Comparison of ENCODE assay signal across 8 cellular contexts in the genomic region with DNA sequence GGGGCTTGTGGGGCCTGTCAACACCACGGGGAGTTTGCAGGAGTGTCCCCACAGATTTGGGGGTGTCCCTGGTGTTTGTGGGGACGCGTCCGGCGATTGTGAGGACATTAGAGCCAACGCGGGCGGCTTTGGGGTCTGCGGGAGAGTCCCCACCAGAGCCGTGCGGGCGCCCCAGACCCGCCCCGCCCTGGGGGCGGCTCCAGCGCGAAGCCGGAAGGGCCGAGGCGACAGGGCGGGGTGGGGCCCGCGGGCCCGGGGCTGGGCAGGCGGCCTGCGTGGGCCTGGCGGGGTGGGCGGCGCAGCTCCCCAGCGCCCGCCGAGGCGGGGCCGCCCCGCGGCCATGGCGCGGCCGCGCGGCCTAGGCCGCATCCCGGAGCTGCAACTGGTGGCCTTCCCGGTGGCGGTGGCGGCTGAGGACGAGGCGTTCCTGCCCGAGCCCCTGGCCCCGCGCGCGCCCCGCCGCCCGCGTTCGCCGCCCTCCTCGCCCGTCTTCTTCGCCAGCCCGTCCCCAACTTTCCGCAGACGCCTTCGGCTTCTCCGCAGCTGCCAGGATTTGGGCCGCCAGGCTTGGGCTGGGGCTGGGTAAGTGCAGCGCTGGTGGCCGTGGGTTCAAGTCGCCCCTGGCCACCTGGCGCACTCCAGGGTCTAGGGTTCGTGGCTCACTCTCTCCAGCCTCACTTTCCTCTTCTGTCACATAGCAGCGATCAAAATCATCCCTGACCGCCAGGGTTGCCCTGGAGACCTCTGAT. TPM values are rescaled to one million over a fixed set of nuclear protein-coding genes. Genes with fewer than 3 reads are reported as not detected.
A peak's percentile ranks its signal among the peaks of the same experiment; 100 is the strongest.
DNase-seq lines count a peak whose midpoint lies in the region; ATAC-seq, FAIRE-seq and TF ChIP-seq lines count a peak whose summit lies in the region.

No MANE protein-coding gene starts in this region.

- peaks cover 5% of the 10 kb centered on the region; the same call in 1 of the 2 replicates for H3K23me2 ChIP-seq in H1 (ENCODE audit: low read depth, low read length)

- TF ChIP-seq RAD21 in H1 (IDR thresholded peaks at IDR 0.05 in 1 of 2, conservative IDR thresholded peaks at IDR 0.05 in 1 of 2; ENCODE audit: low read depth in 2 of 2, low read length in 2 of 2) = no peak

- H3K4me2 ChIP-seq in H1 (ENCODE audit: insufficient read depth in 1 of 2, low read depth in 2 of 2, low read length in 2 of 2) = peak overlapping the region; percentile 54 to 61

- TF ChIP-seq EP300 in H1 (IDR thresholded peaks at IDR 0.05; ENCODE audit: borderline replicate concordance in 1 of 2, low read depth in 2 of 2, low read length in 2 of 2) = no peak

- H3K27ac Mint-ChIP-seq in naive thymus-derived CD4-positive, alpha-beta T cell = peak overlapping the region; percentile 26 to 94 (median 56)

- no peak for FAIRE-seq in H1 (lab: Jason Lieb, UNC)

- CTCF ChIA-PET in H1 (lab: Charles Lee; ENCODE audit: partially characterized antibody) = interaction anchor here (0.6 to 8.2 kb wide), 4 partner anchors 12 to 269 kb away, joined by 3 to 67 read pairs (median 14); a partner anchor contains a TSS
- CTCF ChIA-PET in naive thymus-derived CD4-positive, alpha-beta T cell (lab: Charles Lee) = no interaction called here

- H2BK15ac ChIP-seq in H1 (ENCODE audit: low read length) = no peak overlapping the region

- peaks cover 0 to 20% (median 0%) of the 10 kb centered on the region in 5 donors for H3K36me3 Mint-ChIP-seq in naive thymus-derived CD4-positive, alpha-beta T cell

- no peak overlapping the region for H2BK120ac ChIP-seq in H1 (replicated peaks; ENCODE audit: low read depth, low read length)

- H2AK5ac ChIP-seq in H1 (ENCODE audit: low read depth, low read length) = no peak overlapping the region

- intact Hi-C loops in naive thymus-derived CD4-positive, alpha-beta T cell (cut with micrococcal nuclease) = loop anchor here (1.0 to 5.0 kb wide), 2 partner anchors 9 to 47 kb away; no protein-coding TSS in a partner anchor

- H4K8ac ChIP-seq in H1 (ENCODE audit: extremely low read depth, insufficient read depth, low read length) = peak overlapping the region; percentile 89; the same call in 1 of the 2 replicates

- H3K27ac ChIP-seq in H1 (ENCODE audit: low read depth, low read length) = no peak overlapping the region
- H3K27ac ChIP-seq in naive thymus-derived CD4-positive, alpha-beta T cell (ENCODE audit: low read depth, low read length) = no peak overlapping the region

- no peak overlapping the region for H4K5ac ChIP-seq in H1 (ENCODE audit: insufficient read length, low read depth, low read length)

- H3K4me1 ChIP-seq in H1 (replicated peaks in 1 of 4; ENCODE audit: control insufficient read depth in 3 of 4, insufficient read depth in 4 of 4, low read length in 3 of 4) = peaks cover 0 to 9% (median 6%) of the 10 kb centered on the region in 4 experiments; a peak in 6 of 7 replicates
- H3K4me1 ChIP-seq in naive thymus-derived CD4-positive, alpha-beta T cell (ENCODE audit: control insufficient read depth in 2 of 2, insufficient read depth in 2 of 2, low read length in 2 of 2) = peaks cover 19 to 37% of the 10 kb centered on the region in 2 donors

- no peak overlapping the region for H4K91ac ChIP-seq in H1 (replicated peaks; ENCODE audit: insufficient read length, low read length)

- peaks cover 0 to 4% of the 10 kb centered on the region in 2 experiments for H4K20me1 ChIP-seq in H1 (replicated peaks in 1 of 2; ENCODE audit: control insufficient read depth in 1 of 2, insufficient read depth in 2 of 2, low read length in 2 of 2)

- H3K14ac ChIP-seq in H1 (ENCODE audit: insufficient read length) = no peak overlapping the region

- H2AFZ ChIP-seq in H1 (ENCODE audit: low read length) = no peak overlapping the region

- no peak overlapping the region for H3K9ac ChIP-seq in H1 (replicated peaks in 1 of 4; ENCODE audit: extremely low read depth in 1 of 4, low read depth in 3 of 4, low read length in 3 of 4)

- no peaks in the 10 kb centered on the region for H3K36me3 ChIP-seq in H1 (ENCODE audit: control insufficient read depth in 2 of 4, insufficient read depth in 4 of 4, low read length in 3 of 4)
- no peaks in the 10 kb centered on the region for H3K36me3 ChIP-seq in naive thymus-derived CD4-positive, alpha-beta T cell (ENCODE audit: control insufficient read depth in 2 of 3, insufficient read depth in 3 of 3, low read length in 3 of 3)

- no peak overlapping the region for H2BK5ac ChIP-seq in H1 (ENCODE audit: low read depth, low read length)

- no peak overlapping the region for H3K23ac ChIP-seq in H1 (ENCODE audit: insufficient read length)

- 0 out of 2 replicates have a peak overlapping the region, but pooled peaks have one; percentile 27 for H2BK12ac ChIP-seq in H1 (ENCODE audit: low read depth, low read length)

- no peaks in the 10 kb centered on the region; a peak in 1 of 4 replicates for H3K9me3 ChIP-seq in H1 (ENCODE audit: insufficient read depth in 2 of 2, low read depth in 1 of 2, low read length in 1 of 2)
- H3K9me3 ChIP-seq in naive thymus-derived CD4-positive, alpha-beta T cell (ENCODE audit: control insufficient read depth in 2 of 3, low read length in 3 of 3) = no peaks in the 10 kb centered on the region

- H3K4me1 Mint-ChIP-seq in naive thymus-derived CD4-positive, alpha-beta T cell = peaks cover 23 to 72% (median 36%) of the 10 kb centered on the region in 7 donors

- POLR2A ChIA-PET in H1 (lab: Charles Lee; ENCODE audit: partially characterized antibody) = interaction anchor here (0.6 kb wide), 1 partner anchor 479 kb away, joined by 3 read pairs; no protein-coding TSS in a partner anchor
- POLR2A ChIA-PET in naive thymus-derived CD4-positive, alpha-beta T cell (lab: Charles Lee) = no interaction called here

- peaks cover 0 to 2% (median 0%) of the 10 kb centered on the region in 11 donors for H3K9me3 Mint-ChIP-seq in naive thymus-derived CD4-positive, alpha-beta T cell

- H3K27me3 Mint-ChIP-seq in naive thymus-derived CD4-positive, alpha-beta T cell = peaks cover 22 to 38% (median 31%) of the 10 kb centered on the region in 5 donors

- H3K27me3 ChIP-seq in H1 (replicated peaks in 1 of 4; ENCODE audit: control insufficient read depth in 3 of 4, extremely low read depth in 1 of 4, insufficient read depth in 3 of 4, low read length in 3 of 4) = peaks cover 33 to 75% (median 57%) of the 10 kb centered on the region in 4 experiments
- H3K27me3 ChIP-seq in naive thymus-derived CD4-positive, alpha-beta T cell (ENCODE audit: control insufficient read depth in 2 of 2, insufficient read depth in 2 of 2, low read length in 2 of 2) = peaks cover 0 to 9% of the 10 kb centered on the region in 2 donors

- DNase-seq in GM10266 (ENCODE audit: extremely low spot score) = peak; percentile 88
- peak; percentile 57 for DNase-seq in NB4 (ENCODE audit: low read depth)
- peak in 1 of 2 experiments; percentile 61 for DNase-seq in H1 (ENCODE audit: low read depth in 1 of 2, low spot score in 2 of 2)
- no peak for DNase-seq in naive thymus-derived CD4-positive, alpha-beta T cell
- no peak for DNase-seq in inferior parietal cortex (ENCODE audit: extremely low spot score)
- no peak for DNase-seq in GM19240 (ENCODE audit: insufficient read length, low spot score)

- H3K4me3 ChIP-seq in NB4 (ENCODE audit: low read depth, low read length) (peak overlapping the region; percentile 27), H1 (ENCODE audit: extremely low read depth in 1 of 4, insufficient read depth in 2 of 4, low read depth in 3 of 4, low read length in 4 of 4) (peak overlapping the region in 2 of 4 experiments; percentile 14 to 54; a peak in 5 of 8 replicates)
- peak overlapping the region; percentile 50 for H3K4me3 ChIP-seq in naive thymus-derived CD4-positive, alpha-beta T cell (ENCODE audit: low read length)

- H3K18ac ChIP-seq in H1 (ENCODE audit: extremely low read depth, low read length) = no peak overlapping the region

- H3K79me2 ChIP-seq in H1 (ENCODE audit: control insufficient read depth in 1 of 2, insufficient read depth in 2 of 2, low read length in 2 of 2) = no peaks in the 10 kb centered on the region

- H3K4ac ChIP-seq in H1 (replicated peaks; ENCODE audit: insufficient read length, low read depth, low read length) = no peak overlapping the region

- WGBS in H1 (ENCODE audit: extremely low coverage in 1 of 2, insufficient coverage in 1 of 2, insufficient read length in 1 of 2, insufficient replicate concordance in 2 of 2, low coverage in 1 of 2, low lambda C conversion rate in 2 of 2, missing lambda C conversion rate in 1 of 2), 2 experiments = 20% methylated on average over 21 of the region's 75 CpGs; no CpG with 5 or more reads in 1 of the 2 experiments

- no peak overlapping the region for H2BK20ac ChIP-seq in H1 (ENCODE audit: low read length)

- no peak for TF ChIP-seq POLR2A in NB4 (IDR thresholded peaks at IDR 0.05; ENCODE audit: extremely low read depth, insufficient read length)
- TF ChIP-seq POLR2A in H1 (IDR thresholded peaks at IDR 0.05; ENCODE audit: control extremely low read depth in 1 of 2, low read depth in 2 of 2, low read length in 2 of 2) = no peak

- peak; percentile 20 for ATAC-seq in naive thymus-derived CD4-positive, alpha-beta T cell
- no peak for ATAC-seq in HG03432 (IDR thresholded peaks at IDR 0.05; ENCODE audit: unreplicated experiment)
- no peak for ATAC-seq in GM19452 (IDR thresholded peaks at IDR 0.05; ENCODE audit: unreplicated experiment)

- H3K79me1 ChIP-seq in H1 (ENCODE audit: low read depth, low read length) = no peaks in the 10 kb centered on the region

- no peak for TF ChIP-seq CTCF in GM10266 (IDR thresholded peaks at IDR 0.05; ENCODE audit: control insufficient read depth, insufficient read depth, low read depth, missing control alignments)
- no peak for TF ChIP-seq CTCF in NB4 (IDR thresholded peaks at IDR 0.05; ENCODE audit: low read depth, low read length)
- TF ChIP-seq CTCF in H1 (IDR thresholded peaks at IDR 0.05; ENCODE audit: control extremely low read depth in 1 of 3, insufficient read depth in 1 of 3, low read depth in 1 of 3, low read length in 3 of 3) = no peak

- peak overlapping the region; percentile 39 for H3K56ac ChIP-seq in H1 (replicated peaks; ENCODE audit: insufficient read length, low read depth, low read length)

- H3K4me3 Mint-ChIP-seq in naive thymus-derived CD4-positive, alpha-beta T cell = peak overlapping the region; percentile 79 to 94 (median 87)

RNA-seq across cellular contexts. Expression of a gene that starts 10.3 kb away (rescaled TPM):
- 4.4 and 5.0 TPM in 2 replicates for total RNA-seq in H1 (2021; fragmentation: NEBNext Ultra II Directional; extraction: Animal tissue kit (Norgen Biotek cat#: 25700))
- 2.0 and 3.4 TPM in 2 replicates for polyA plus RNA-seq in H1 (2011; rRNA removed)
- polyA plus RNA-seq in H1 (2011; cell fraction: cytosol; rRNA removed) = 1.8 TPM
- polyA plus RNA-seq in H1 (2011; cell fraction: nucleus; rRNA removed) = 2.5 TPM
- 2.6 to 4.2 TPM (median 3.9 TPM) in 4 replicates for polyA plus RNA-seq in H1 (2012, experiment 1 of 2)
- polyA plus RNA-seq in H1 (2012, experiment 2 of 2) = 3.2 TPM
- polyA plus RNA-seq in H1 (2013, experiment 1 of 2) = 3.3 TPM
- 3.4 TPM for polyA plus RNA-seq in H1 (2013, experiment 2 of 2)
- polyA minus RNA-seq in H1 (2011; rRNA and poly(A)+ RNA removed) = 2.8 and 3.4 TPM in 2 replicates
- polyA minus RNA-seq in H1 (2011; cell fraction: cytosol; rRNA and poly(A)+ RNA removed) = 4.5 TPM
- 2.3 TPM for polyA minus RNA-seq in H1 (2011; cell fraction: nucleus; rRNA and poly(A)+ RNA removed)
- total RNA-seq in naive thymus-derived CD4-positive, alpha-beta T cell = 10 to 100 TPM in 2 of 5 experiments, 1 to 10 TPM in 2, under 1 TPM in 1; 0.59 to 51.8 (median 5.0) TPM
- polyA plus RNA-seq in naive thymus-derived CD4-positive, alpha-beta T cell = 1 to 10 TPM in 1 of 2 donors, under 1 TPM in 1; 0.47 to 2.0 TPM

RNA-seq across cellular contexts. Expression of a gene that starts 27.3 kb away (rescaled TPM):
- total RNA-seq in H1 (2021; fragmentation: NEBNext Ultra II Directional; extraction: Animal tissue kit (Norgen Biotek cat#: 25700)) = 162 and 164 TPM in 2 replicates
- polyA plus RNA-seq in H1 (2011; rRNA removed) = 181 and 285 TPM in 2 replicates
- 404 TPM for polyA plus RNA-seq in H1 (2011; cell fraction: cytosol; rRNA removed)
- polyA plus RNA-seq in H1 (2011; cell fraction: nucleus; rRNA removed) = 587 TPM
- polyA plus RNA-seq in H1 (2012, experiment 1 of 2) = 155 to 277 TPM (median 276 TPM) in 4 replicates
- polyA plus RNA-seq in H1 (2012, experiment 2 of 2) = 150 TPM
- 155 TPM for polyA plus RNA-seq in H1 (2013, experiment 1 of 2)
- polyA plus RNA-seq in H1 (2013, experiment 2 of 2) = 145 TPM
- 66.0 and 91.9 TPM in 2 replicates for polyA minus RNA-seq in H1 (2011; rRNA and poly(A)+ RNA removed)
- 104 TPM for polyA minus RNA-seq in H1 (2011; cell fraction: cytosol; rRNA and poly(A)+ RNA removed)
- 73.2 TPM for polyA minus RNA-seq in H1 (2011; cell fraction: nucleus; rRNA and poly(A)+ RNA removed)
- 100 to 1,000 TPM; 169 to 229 (median 180) TPM for total RNA-seq in naive thymus-derived CD4-positive, alpha-beta T cell
- polyA plus RNA-seq in naive thymus-derived CD4-positive, alpha-beta T cell = 10 to 100 TPM; 62.8 to 99.2 TPM

RNA-seq across cellular contexts. Expression of a gene that starts 50.3 kb away (rescaled TPM):
- 40.8 and 42.7 TPM in 2 replicates for total RNA-seq in H1 (2021; fragmentation: NEBNext Ultra II Directional; extraction: Animal tissue kit (Norgen Biotek cat#: 25700))
- 32.1 and 47.6 TPM in 2 replicates for polyA plus RNA-seq in H1 (2011; rRNA removed)
- 37.8 TPM for polyA plus RNA-seq in H1 (2011; cell fraction: cytosol; rRNA removed)
- 184 TPM for polyA plus RNA-seq in H1 (2011; cell fraction: nucleus; rRNA removed)
- 44.3 to 65.1 TPM (median 54.1 TPM) in 4 replicates for polyA plus RNA-seq in H1 (2012, experiment 1 of 2)
- 41.2 TPM for polyA plus RNA-seq in H1 (2012, experiment 2 of 2)
- 39.9 TPM for polyA plus RNA-seq in H1 (2013, experiment 1 of 2)
- 36.9 TPM for polyA plus RNA-seq in H1 (2013, experiment 2 of 2)
- 22.6 and 28.0 TPM in 2 replicates for polyA minus RNA-seq in H1 (2011; rRNA and poly(A)+ RNA removed)
- 20.1 TPM for polyA minus RNA-seq in H1 (2011; cell fraction: cytosol; rRNA and poly(A)+ RNA removed)
- polyA minus RNA-seq in H1 (2011; cell fraction: nucleus; rRNA and poly(A)+ RNA removed) = 32.9 TPM
- 100 to 1,000 TPM; 224 to 346 (median 284) TPM for total RNA-seq in naive thymus-derived CD4-positive, alpha-beta T cell
- 10 to 100 TPM; 45.4 to 55.6 TPM for polyA plus RNA-seq in naive thymus-derived CD4-positive, alpha-beta T cell

Comparison
In these comparisons a context has a peak if more than half of its experiments do, and no peak if none do; other contexts are left out.
1. DNase-seq: peak in GM10266 (single experiment) and NB4 (single experiment); none in naive thymus-derived CD4-positive, alpha-beta T cell (0 of 9), inferior parietal cortex (single experiment) and GM19240 (single experiment).